1 cellular context compared by ENCODE assay signal in the genomic region with DNA sequence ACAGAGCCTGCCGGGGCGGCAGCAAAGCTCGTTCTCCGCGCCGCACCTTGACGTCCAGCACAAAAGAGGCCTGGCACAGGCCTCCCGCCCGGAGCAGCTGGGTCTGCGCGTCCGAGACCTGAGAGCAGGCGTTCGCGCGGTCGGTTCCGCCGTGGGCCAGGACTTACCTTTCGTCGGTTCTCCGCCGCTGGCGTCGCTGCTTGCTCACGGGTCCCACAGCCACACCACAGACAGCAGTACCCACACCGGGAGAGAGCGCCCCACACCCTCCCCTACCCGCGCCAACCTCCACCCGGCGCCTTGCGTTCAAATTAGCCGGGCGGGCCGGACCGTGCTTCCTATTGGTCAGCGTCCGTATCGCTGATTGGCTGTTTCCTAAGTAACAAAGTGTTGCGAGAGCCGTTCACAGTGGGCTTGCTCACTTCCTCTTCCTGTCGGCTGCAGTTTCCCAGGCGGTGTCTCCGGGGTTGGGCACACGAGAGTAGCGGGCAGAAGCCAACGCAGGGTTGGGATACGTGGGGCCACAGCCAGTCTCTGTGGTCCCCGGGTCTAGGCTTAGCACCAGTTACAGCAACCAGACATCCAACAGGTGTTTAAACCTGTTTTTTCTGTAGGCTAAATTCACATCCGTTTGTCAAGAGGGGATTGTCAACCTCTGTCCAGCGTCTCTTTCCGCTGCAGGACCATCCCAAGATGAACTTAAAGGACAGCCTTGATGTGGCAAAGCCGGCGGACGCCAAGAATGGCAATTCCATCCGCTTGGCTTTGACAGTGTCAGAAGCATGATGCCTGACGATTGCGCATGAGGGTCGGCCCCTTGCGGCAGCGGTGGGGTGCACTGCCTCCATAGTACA.
TF ChIP-seq lines count a peak whose summit lies in the region.

TSS of gene KIF18B (minus strand) at position 313 of the 854 bp plus-strand sequence. CDS start 11,429 bp downstream, outside the sequence.

TF ChIP-seq in K562, 482 proteins besides CTCF, POLR2A, EP300 and RAD21 (continued from another document and continues in another):
- TF ChIP-seq STAT5A (IDR thresholded peaks at IDR 0.05; ENCODE audit: borderline replicate concordance, low read length) (no peak), SRSF7 (optimal IDR thresholded peaks at IDR 0.05; ENCODE audit: low read depth, low read length) (no peak), ASH1L (IDR thresholded peaks at IDR 0.05; ENCODE audit: borderline replicate concordance, low read depth, partially characterized antibody) (peak; percentile 83), ARID4B (CRISPR knock-in tag; IDR thresholded peaks at IDR 0.05) (peak; percentile 81), ZNF77 (CRISPR knock-in tag; IDR thresholded peaks at IDR 0.05) (no peak), ZNF311 (CRISPR knock-in tag; IDR thresholded peaks at IDR 0.05) (0 out of 2 replicates have a peak, but pooled peaks have one; percentile 41), ZC3H4 (CRISPR knock-in tag; IDR thresholded peaks at IDR 0.05; ENCODE audit: borderline replicate concordance) (no peak), RBM39 (optimal IDR thresholded peaks at IDR 0.05; ENCODE audit: low read depth, low read length) (no peak), JUND (IDR thresholded peaks at IDR 0.05; ENCODE audit: borderline replicate concordance, low read depth, low read length) (peak; percentile 60; the same call in 1 of the 2 replicates), JUND (tag; IDR thresholded peaks at IDR 0.05; ENCODE audit: borderline replicate concordance, low read depth, low read length) (no peak; the same call in 2 of the 3 replicates), ETV1 (tag; conservative IDR thresholded peaks at IDR 0.05; ENCODE audit: low read depth) (peak; percentile 63), ZNF740 (CRISPR knock-in tag; IDR thresholded peaks at IDR 0.05) (0 out of 2 replicates have a peak, but pooled peaks have one; percentile 53), ZNF740 (tag; IDR thresholded peaks at IDR 0.05) (no peak), TAF7 (tag; IDR thresholded peaks at IDR 0.05) (peak; percentile 23), ZZZ3 (IDR thresholded peaks at IDR 0.05) (no peak), GATAD2B (IDR thresholded peaks at IDR 0.05; ENCODE audit: borderline replicate concordance) (peak; percentile 69; the same call in 1 of the 2 replicates), MEF2D (tag; conservative IDR thresholded peaks at IDR 0.05; ENCODE audit: low read depth) (no peak), CREB1 (IDR thresholded peaks at IDR 0.05) (no peak; the same call in 1 of the 2 replicates), CREB1 (CRISPR knock-in tag; IDR thresholded peaks at IDR 0.05) (no peak), NCOR1 (IDR thresholded peaks at IDR 0.05) (no peak; the same call in 1 of the 2 replicates), POLR3G (IDR thresholded peaks at IDR 0.05; ENCODE audit: extremely low read depth, insufficient read length, insufficient replicate concordance) (no peak), ESRRB (CRISPR knock-in tag; IDR thresholded peaks at IDR 0.05; ENCODE audit: borderline replicate concordance) (no peak), TGIF2 (CRISPR knock-in tag; IDR thresholded peaks at IDR 0.05) (peak; percentile 28; the same call in 1 of the 2 replicates), NEUROD1 (IDR thresholded peaks at IDR 0.05; ENCODE audit: borderline replicate concordance, low read depth, low read length, partially characterized antibody) (peak; percentile 80), FOXM1 (IDR thresholded peaks at IDR 0.05; ENCODE audit: low read depth) (peak; percentile 100), FOXM1 (CRISPR knock-in tag; IDR thresholded peaks at IDR 0.05; ENCODE audit: low read depth) (peak; percentile 99), FOS (IDR thresholded peaks at IDR 0.05; ENCODE audit: extremely low read depth, insufficient read length) (peak; percentile 87), SMAD1 (IDR thresholded peaks at IDR 0.05; ENCODE audit: low read depth, low read length, partially characterized antibody) (peak; percentile 79), SMC3 (conservative IDR thresholded peaks at IDR 0.05; ENCODE audit: insufficient read depth, low read depth, low read length) (no peak), HMG20A (CRISPR knock-in tag; conservative IDR thresholded peaks at IDR 0.05) (no peak), ZNF12 (CRISPR knock-in tag; IDR thresholded peaks at IDR 0.05) (no peak), ZNF518B (CRISPR knock-in tag; IDR thresholded peaks at IDR 0.05) (no peak), SOX6 (IDR thresholded peaks at IDR 0.05) (no peak), BACH1 (tag; IDR thresholded peaks at IDR 0.05) (no peak), ZNF511 (CRISPR knock-in tag; IDR thresholded peaks at IDR 0.05) (no peak; the same call in 1 of the 2 replicates)
- TF ChIP-seq, protein P1, sequence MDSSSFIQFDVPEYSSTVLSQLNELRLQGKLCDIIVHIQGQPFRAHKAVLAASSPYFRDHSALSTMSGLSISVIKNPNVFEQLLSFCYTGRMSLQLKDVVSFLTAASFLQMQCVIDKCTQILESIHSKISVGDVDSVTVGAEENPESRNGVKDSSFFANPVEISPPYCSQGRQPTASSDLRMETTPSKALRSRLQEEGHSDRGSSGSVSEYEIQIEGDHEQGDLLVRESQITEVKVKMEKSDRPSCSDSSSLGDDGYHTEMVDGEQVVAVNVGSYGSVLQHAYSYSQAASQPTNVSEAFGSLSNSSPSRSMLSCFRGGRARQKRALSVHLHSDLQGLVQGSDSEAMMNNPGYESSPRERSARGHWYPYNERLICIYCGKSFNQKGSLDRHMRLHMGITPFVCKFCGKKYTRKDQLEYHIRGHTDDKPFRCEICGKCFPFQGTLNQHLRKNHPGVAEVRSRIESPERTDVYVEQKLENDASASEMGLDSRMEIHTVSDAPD (CRISPR knock-in tag; IDR thresholded peaks at IDR 0.05) = no peak
- TF ChIP-seq, protein P2, sequence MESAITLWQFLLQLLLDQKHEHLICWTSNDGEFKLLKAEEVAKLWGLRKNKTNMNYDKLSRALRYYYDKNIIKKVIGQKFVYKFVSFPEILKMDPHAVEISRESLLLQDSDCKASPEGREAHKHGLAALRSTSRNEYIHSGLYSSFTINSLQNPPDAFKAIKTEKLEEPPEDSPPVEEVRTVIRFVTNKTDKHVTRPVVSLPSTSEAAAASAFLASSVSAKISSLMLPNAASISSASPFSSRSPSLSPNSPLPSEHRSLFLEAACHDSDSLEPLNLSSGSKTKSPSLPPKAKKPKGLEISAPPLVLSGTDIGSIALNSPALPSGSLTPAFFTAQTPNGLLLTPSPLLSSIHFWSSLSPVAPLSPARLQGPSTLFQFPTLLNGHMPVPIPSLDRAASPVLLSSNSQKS (CRISPR knock-in tag; IDR thresholded peaks at IDR 0.05) = no peak
- TF ChIP-seq, protein P3, sequence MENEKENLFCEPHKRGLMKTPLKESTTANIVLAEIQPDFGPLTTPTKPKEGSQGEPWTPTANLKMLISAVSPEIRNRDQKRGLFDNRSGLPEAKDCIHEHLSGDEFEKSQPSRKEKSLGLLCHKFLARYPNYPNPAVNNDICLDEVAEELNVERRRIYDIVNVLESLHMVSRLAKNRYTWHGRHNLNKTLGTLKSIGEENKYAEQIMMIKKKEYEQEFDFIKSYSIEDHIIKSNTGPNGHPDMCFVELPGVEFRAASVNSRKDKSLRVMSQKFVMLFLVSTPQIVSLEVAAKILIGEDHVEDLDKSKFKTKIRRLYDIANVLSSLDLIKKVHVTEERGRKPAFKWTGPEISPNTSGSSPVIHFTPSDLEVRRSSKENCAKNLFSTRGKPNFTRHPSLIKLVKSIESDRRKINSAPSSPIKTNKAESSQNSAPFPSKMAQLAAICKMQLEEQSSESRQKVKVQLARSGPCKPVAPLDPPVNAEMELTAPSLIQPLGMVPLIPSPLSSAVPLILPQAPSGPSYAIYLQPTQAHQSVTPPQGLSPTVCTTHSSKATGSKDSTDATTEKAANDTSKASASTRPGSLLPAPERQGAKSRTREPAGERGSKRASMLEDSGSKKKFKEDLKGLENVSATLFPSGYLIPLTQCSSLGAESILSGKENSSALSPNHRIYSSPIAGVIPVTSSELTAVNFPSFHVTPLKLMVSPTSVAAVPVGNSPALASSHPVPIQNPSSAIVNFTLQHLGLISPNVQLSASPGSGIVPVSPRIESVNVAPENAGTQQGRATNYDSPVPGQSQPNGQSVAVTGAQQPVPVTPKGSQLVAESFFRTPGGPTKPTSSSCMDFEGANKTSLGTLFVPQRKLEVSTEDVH (IDR thresholded peaks at IDR 0.05; ENCODE audit: low read depth, partially characterized antibody) = peak; percentile 64
- TF ChIP-seq, protein P4, sequence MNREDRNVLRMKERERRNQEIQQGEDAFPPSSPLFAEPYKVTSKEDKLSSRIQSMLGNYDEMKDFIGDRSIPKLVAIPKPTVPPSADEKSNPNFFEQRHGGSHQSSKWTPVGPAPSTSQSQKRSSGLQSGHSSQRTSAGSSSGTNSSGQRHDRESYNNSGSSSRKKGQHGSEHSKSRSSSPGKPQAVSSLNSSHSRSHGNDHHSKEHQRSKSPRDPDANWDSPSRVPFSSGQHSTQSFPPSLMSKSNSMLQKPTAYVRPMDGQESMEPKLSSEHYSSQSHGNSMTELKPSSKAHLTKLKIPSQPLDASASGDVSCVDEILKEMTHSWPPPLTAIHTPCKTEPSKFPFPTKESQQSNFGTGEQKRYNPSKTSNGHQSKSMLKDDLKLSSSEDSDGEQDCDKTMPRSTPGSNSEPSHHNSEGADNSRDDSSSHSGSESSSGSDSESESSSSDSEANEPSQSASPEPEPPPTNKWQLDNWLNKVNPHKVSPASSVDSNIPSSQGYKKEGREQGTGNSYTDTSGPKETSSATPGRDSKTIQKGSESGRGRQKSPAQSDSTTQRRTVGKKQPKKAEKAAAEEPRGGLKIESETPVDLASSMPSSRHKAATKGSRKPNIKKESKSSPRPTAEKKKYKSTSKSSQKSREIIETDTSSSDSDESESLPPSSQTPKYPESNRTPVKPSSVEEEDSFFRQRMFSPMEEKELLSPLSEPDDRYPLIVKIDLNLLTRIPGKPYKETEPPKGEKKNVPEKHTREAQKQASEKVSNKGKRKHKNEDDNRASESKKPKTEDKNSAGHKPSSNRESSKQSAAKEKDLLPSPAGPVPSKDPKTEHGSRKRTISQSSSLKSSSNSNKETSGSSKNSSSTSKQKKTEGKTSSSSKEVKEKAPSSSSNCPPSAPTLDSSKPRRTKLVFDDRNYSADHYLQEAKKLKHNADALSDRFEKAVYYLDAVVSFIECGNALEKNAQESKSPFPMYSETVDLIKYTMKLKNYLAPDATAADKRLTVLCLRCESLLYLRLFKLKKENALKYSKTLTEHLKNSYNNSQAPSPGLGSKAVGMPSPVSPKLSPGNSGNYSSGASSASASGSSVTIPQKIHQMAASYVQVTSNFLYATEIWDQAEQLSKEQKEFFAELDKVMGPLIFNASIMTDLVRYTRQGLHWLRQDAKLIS (CRISPR knock-in tag; IDR thresholded peaks at IDR 0.05) = peak; percentile 88; the same call in 1 of the 2 replicates
